In genomic region chr13:56314755-56315154, GRCh38 we compare ENCODE assay signal across 12 cellular contexts.
A peak's percentile ranks its signal among the peaks of the same experiment; 100 is the strongest.
DNase-seq lines count a peak whose midpoint lies in the region; ATAC-seq, FAIRE-seq and TF ChIP-seq lines count a peak whose summit lies in the region.
"Had no signal": no experiment of that assay in that cellular context is flagged by ENCODE, and none has a peak within 500 bp of the region (broad histone marks: within the 10 kb centered on the region; RNA-seq: fewer than 3 reads in every experiment).

No MANE protein-coding gene starts in this region.

- H3K9me3 ChIP-seq in heart left ventricle: no peaks in the 10 kb centered on the region

- H3K4me1 ChIP-seq in heart left ventricle: no peaks in the 10 kb centered on the region

- intact Hi-C loops in heart left ventricle (cut with DNase I): no loop called here

- no peaks in the 10 kb centered on the region for H3K27me3 ChIP-seq in H7 (ENCODE audit: control insufficient read depth, insufficient read depth, low read length)
- no peaks in the 10 kb centered on the region for H3K27me3 ChIP-seq in bronchial epithelial cell (ENCODE audit: control insufficient read depth, insufficient read depth, low read length)
- no peaks in the 10 kb centered on the region for H3K27me3 ChIP-seq in heart left ventricle

- TF ChIP-seq POLR2A in heart left ventricle (IDR thresholded peaks at IDR 0.05): no peak

- H3K27ac ChIP-seq in heart left ventricle: no peak overlapping the region

- H3K36me3 ChIP-seq in H7 (replicated peaks; ENCODE audit: control insufficient read depth, insufficient read depth, low read length) (no peaks in the 10 kb centered on the region), bronchial epithelial cell (ENCODE audit: control insufficient read depth, insufficient read depth, low read length) (no peaks in the 10 kb centered on the region), heart left ventricle (no peaks in the 10 kb centered on the region)

- no peak overlapping the region for H3K4me3 Mint-ChIP-seq in effector memory CD8-positive, alpha-beta T cell
- H3K4me3 Mint-ChIP-seq: B cell; CD4-positive, alpha-beta T cell had no signal

- WGBS in heart left ventricle, 4 donors: 27 to 40% (median 35%) methylated on average over 3 of the region's 3 CpGs

- no peak for FAIRE-seq in bronchial epithelial cell (lab: Jason Lieb, UNC)

- DNase-seq in H7: peak; percentile 0
- DNase-seq in HT1080 (ENCODE audit: low read depth): peak; percentile 5
- peak; percentile 22 for DNase-seq in bronchial epithelial cell (ENCODE audit: low read depth)
- peak; percentile 36 for DNase-seq in islet precursor cell
- DNase-seq in effector memory CD8-positive, alpha-beta T cell: no peak
- no peak for DNase-seq in KG1 (lab: John Stamatoyannopoulos, UW)
- no peak for DNase-seq in heart left ventricle
- DNase-seq: C1 segment of cervical spinal cord; Calu3; CD4-positive, alpha-beta T cell; DMS 273 treated with DMSO at 0.1 percent for 48 hours had no signal

- H3K36me3 Mint-ChIP-seq in effector memory CD8-positive, alpha-beta T cell (ENCODE audit: insufficient read depth): peaks cover 3% of the 10 kb centered on the region

- no peaks in the 10 kb centered on the region for H3K4me1 Mint-ChIP-seq in effector memory CD8-positive, alpha-beta T cell (ENCODE audit: low read depth in 2 of 2)
- H3K4me1 Mint-ChIP-seq: B cell had no signal

- H3K9me3 Mint-ChIP-seq in effector memory CD8-positive, alpha-beta T cell: peaks cover 5 to 6% of the 10 kb centered on the region in 2 donors

- no peak overlapping the region for H3K27ac Mint-ChIP-seq in effector memory CD8-positive, alpha-beta T cell
- H3K27ac Mint-ChIP-seq: B cell; CD4-positive, alpha-beta T cell had no signal

- TF ChIP-seq CTCF in bronchial epithelial cell (IDR thresholded peaks at IDR 0.05; ENCODE audit: insufficient read depth, low read length, severe bottlenecking) (no peak), heart left ventricle (IDR thresholded peaks at IDR 0.05) (no peak)

- ATAC-seq in effector memory CD8-positive, alpha-beta T cell (replicated peaks): no peak
- ATAC-seq in heart left ventricle: no peak

- H3K27me3 Mint-ChIP-seq in effector memory CD8-positive, alpha-beta T cell: no peaks in the 10 kb centered on the region
- H3K27me3 Mint-ChIP-seq: B cell; CD4-positive, alpha-beta T cell had no signal

- H3K4me3 ChIP-seq in H7 (ENCODE audit: insufficient read depth, low read depth, low read length) (no peak overlapping the region), bronchial epithelial cell (ENCODE audit: low read depth, low read length) (no peak overlapping the region), heart left ventricle (no peak overlapping the region)

Comparison
In these comparisons a context has a peak if more than half of its experiments do, and no peak if none do; other contexts are left out.
1. DNase-seq: peak in H7 (single experiment), HT1080 (single experiment), bronchial epithelial cell (single experiment) and islet precursor cell (single experiment); none in effector memory CD8-positive, alpha-beta T cell (0 of 3), KG1 (single experiment) and heart left ventricle (0 of 5).